In genomic region chr15:58766290-58766689, GRCh38 we compare ENCODE assay signal across 27 cellular contexts.
"Had no signal": no experiment of that assay in that cellular context is flagged by ENCODE, and none has a peak within 500 bp of the region (broad histone marks: within the 10 kb centered on the region; RNA-seq: fewer than 3 reads in every experiment).

No MANE protein-coding gene starts in this region.

- H3K27ac Mint-ChIP-seq: immature natural killer cell; stimulated activated memory B cell treated with anti-CD40 and anti-IgM and Interleukin-4, amounts not matched to agents 10 μg/mL and 1 μg/mL and 100 μg/mL, for 72 hours had no signal

- H3K27me3 Mint-ChIP-seq: stimulated activated memory B cell treated with anti-CD40 and anti-IgM and Interleukin-4, amounts not matched to agents 10 μg/mL and 1 μg/mL and 100 μg/mL, for 72 hours had no signal

- ATAC-seq: esophagus mucosa; gastroesophageal sphincter; heart right ventricle; left ventricle myocardium superior; lower lobe of right lung; stimulated activated memory B cell treated with anti-CD40 and anti-IgM and Interleukin-4, amounts not matched to agents 10 μg/mL and 1 μg/mL and 100 μg/mL, for 72 hours; stimulated activated naive CD8-positive, alpha-beta T cell treated with anti-CD3 and anti-CD28 coated beads, Interleukin-15, Interleukin-2, amounts not matched to agents 100 U/mL and 50 U/mL, for 24 hours; upper lobe of right lung had no signal

- H3K4me3 ChIP-seq: dorsolateral prefrontal cortex, gastroesophageal sphincter, heart right ventricle, lower lobe of right lung, prostate gland, right atrium auricular region, sigmoid colon, spleen, testis, tibial artery, upper lobe of right lung, uterus had no signal

- H3K36me3 ChIP-seq: gastroesophageal sphincter, heart right ventricle, lower lobe of right lung, prostate gland, right atrium auricular region, sigmoid colon, spleen, tibial artery, upper lobe of right lung, uterus had no signal

- H3K4me3 Mint-ChIP-seq: immature natural killer cell; nephron; stimulated activated memory B cell treated with anti-CD40 and anti-IgM and Interleukin-4, amounts not matched to agents 10 μg/mL and 1 μg/mL and 100 μg/mL, for 72 hours had no signal

- H3K4me1 ChIP-seq: prostate gland, testis, uterus had no signal

- H3K4me1 Mint-ChIP-seq: stimulated activated memory B cell treated with anti-CD40 and anti-IgM and Interleukin-4, amounts not matched to agents 10 μg/mL and 1 μg/mL and 100 μg/mL, for 72 hours had no signal

- H3K27ac ChIP-seq: dorsolateral prefrontal cortex, epithelial cell of prostate, gastroesophageal sphincter, heart right ventricle, lower lobe of right lung, prostate gland, right atrium auricular region, sigmoid colon, spleen, testis, tibial artery, upper lobe of right lung, uterus had no signal

- H3K9me3 ChIP-seq: prostate gland, testis, upper lobe of right lung, uterus had no signal

- H3K27me3 ChIP-seq: dorsolateral prefrontal cortex, gastroesophageal sphincter, heart right ventricle, right atrium auricular region, sigmoid colon, spleen, testis, tibial artery, upper lobe of right lung, uterus had no signal

- H3K36me3 Mint-ChIP-seq: stimulated activated memory B cell treated with anti-CD40 and anti-IgM and Interleukin-4, amounts not matched to agents 10 μg/mL and 1 μg/mL and 100 μg/mL, for 72 hours had no signal

- DNase-seq: dorsolateral prefrontal cortex; effector CD4-positive, alpha-beta T cell; foreskin fibroblast; heart right ventricle; hypothalamus; immature natural killer cell; islet precursor cell; kidney glomerular epithelial cell; left ventricle myocardium superior; lower lobe of right lung; nucleus accumbens; sigmoid colon; spleen; stimulated activated CD4-positive, alpha-beta T cell treated with anti-CD3 and anti-CD28 coated beads, Interleukin-4, amount 100 ng/mL, for 4 hours; stimulated activated naive CD8-positive, alpha-beta T cell treated with anti-CD3 and anti-CD28 coated beads, Interleukin-15, Interleukin-2, amounts not matched to agents 100 U/mL and 50 U/mL, for 24 hours; substantia nigra; testis; tibial artery; upper lobe of right lung; uterus had no signal
